In genomic region chr12:31966558-31967205, GRCh38 we compare ENCODE assay signal across 12 cellular contexts. TPM values are rescaled to one million over a fixed set of nuclear protein-coding genes. Genes with fewer than 3 reads are reported as not detected.
DNase-seq lines count a peak whose midpoint lies in the region; ATAC-seq, FAIRE-seq and TF ChIP-seq lines count a peak whose summit lies in the region.
"Had no signal": no experiment of that assay in that cellular context is flagged by ENCODE, and none has a peak within 500 bp of the region (broad histone marks: within the 10 kb centered on the region; RNA-seq: fewer than 3 reads in every experiment).

No MANE protein-coding gene starts in this region.

- TF ChIP-seq CTCF in natural killer cell (IDR thresholded peaks at IDR 0.05) (no peak), tibial nerve (IDR thresholded peaks at IDR 0.05) (no peak), kidney (IDR thresholded peaks at IDR 0.05; ENCODE audit: borderline replicate concordance, extremely low read depth, insufficient read depth) (no peak)

- peak overlapping the region; percentile 35 for H3K27ac ChIP-seq in CD4-positive, alpha-beta memory T cell (ENCODE audit: low read depth, low read length)
- H3K27ac ChIP-seq in duodenal mucosa (ENCODE audit: low read depth, low read length) (no peak overlapping the region), tibial nerve (no peak overlapping the region), kidney (ENCODE audit: low read depth in 2 of 2, low read length in 2 of 2) (no peak overlapping the region)
- H3K27ac ChIP-seq: colonic mucosa, HL-60 had no signal

- H3K4me1 Mint-ChIP-seq in CD4-positive, alpha-beta memory T cell = peaks cover 60 to 95% (median 73%) of the 10 kb centered on the region in 4 donors
- H3K4me1 Mint-ChIP-seq in IgD-negative memory B cell = peaks cover 60 to 70% (median 69%) of the 10 kb centered on the region in 3 donors
- peaks cover 87 to 94% of the 10 kb centered on the region in 2 donors for H3K4me1 Mint-ChIP-seq in natural killer cell

- H3K27me3 Mint-ChIP-seq in CD4-positive, alpha-beta memory T cell = no peaks in the 10 kb centered on the region
- H3K27me3 Mint-ChIP-seq in IgD-negative memory B cell = no peaks in the 10 kb centered on the region
- H3K27me3 Mint-ChIP-seq in natural killer cell (ENCODE audit: low read depth in 2 of 2) = no peaks in the 10 kb centered on the region

- H3K27me3 ChIP-seq in CD4-positive, alpha-beta memory T cell (ENCODE audit: insufficient read depth, low read length) = no peaks in the 10 kb centered on the region
- no peaks in the 10 kb centered on the region for H3K27me3 ChIP-seq in duodenal mucosa (ENCODE audit: control insufficient read depth in 1 of 2, insufficient read depth in 2 of 2, low read length in 2 of 2)
- H3K27me3 ChIP-seq in tibial nerve = no peaks in the 10 kb centered on the region
- H3K27me3 ChIP-seq: colonic mucosa had no signal

- H3K36me3 ChIP-seq in CD4-positive, alpha-beta memory T cell (ENCODE audit: insufficient read depth, low read length) = peaks cover 61% of the 10 kb centered on the region
- H3K36me3 ChIP-seq in duodenal mucosa (ENCODE audit: control insufficient read depth in 1 of 2, insufficient read depth in 2 of 2, low read length in 2 of 2) = peaks cover 25 to 49% of the 10 kb centered on the region in 2 donors
- H3K36me3 ChIP-seq in tibial nerve = peaks cover 0 to 66% (median 9%) of the 10 kb centered on the region in 3 donors
- H3K36me3 ChIP-seq in kidney (ENCODE audit: control insufficient read depth in 1 of 2, insufficient read depth in 2 of 2, low read length in 2 of 2) = peaks cover 5 to 21% of the 10 kb centered on the region in 2 donors

- peak; percentile 46 to 53 (median 48) for ATAC-seq in natural killer cell
- ATAC-seq in GM18858 (IDR thresholded peaks at IDR 0.05; ENCODE audit: unreplicated experiment) = no peak

- no peak overlapping the region for H3K9ac ChIP-seq in duodenal mucosa (ENCODE audit: low read depth in 1 of 2, low read length in 2 of 2)
- H3K9ac ChIP-seq in kidney (ENCODE audit: low read length in 2 of 2) = no peak overlapping the region

- no peak for DNase-seq in CD4-positive, alpha-beta memory T cell
- DNase-seq in natural killer cell = no peak
- DNase-seq in tibial nerve (ENCODE audit: low spot score in 2 of 2) = no peak
- DNase-seq in kidney = no peak
- DNase-seq in amniotic stem cell (lab: John Stamatoyannopoulos, UW) = no peak
- DNase-seq: colonic mucosa, GOT3, NCI-H2029 had no signal

- peak overlapping the region; percentile 93 to 98 (median 96) for H3K4me3 Mint-ChIP-seq in CD4-positive, alpha-beta memory T cell
- peak overlapping the region; percentile 17 to 92 (median 74) for H3K4me3 Mint-ChIP-seq in IgD-negative memory B cell
- peak overlapping the region; percentile 67 for H3K4me3 Mint-ChIP-seq in natural killer cell

- FAIRE-seq in kidney (lab: Jason Lieb, UNC) = no peak

- no peaks in the 10 kb centered on the region for H3K9me3 ChIP-seq in CD4-positive, alpha-beta memory T cell (ENCODE audit: control insufficient read depth in 1 of 2, low read length in 2 of 2)
- peaks cover 0 to 3% of the 10 kb centered on the region in 2 donors for H3K9me3 ChIP-seq in duodenal mucosa (ENCODE audit: control insufficient read depth in 1 of 2, low read length in 2 of 2)
- H3K9me3 ChIP-seq in tibial nerve = peaks cover 0 to under 1% (median 0%) of the 10 kb centered on the region in 4 donors
- no peaks in the 10 kb centered on the region for H3K9me3 ChIP-seq in kidney (ENCODE audit: control insufficient read depth in 1 of 2, low read length in 2 of 2)
- H3K9me3 ChIP-seq: colonic mucosa had no signal

- peak overlapping the region; percentile 85 to 95 (median 94) for H3K27ac Mint-ChIP-seq in CD4-positive, alpha-beta memory T cell
- H3K27ac Mint-ChIP-seq in IgD-negative memory B cell (peak overlapping the region; percentile 25 to 93 (median 85)), natural killer cell (peak overlapping the region; percentile 86 to 90)

- H3K9me3 Mint-ChIP-seq in CD4-positive, alpha-beta memory T cell = peaks cover 0 to 12% (median 6%) of the 10 kb centered on the region in 8 donors
- peaks cover 0 to 7% (median 2%) of the 10 kb centered on the region in 3 donors for H3K9me3 Mint-ChIP-seq in IgD-negative memory B cell
- peaks cover 0 to 3% of the 10 kb centered on the region in 2 donors for H3K9me3 Mint-ChIP-seq in natural killer cell

- 62 to 68% methylated on average over 5 of the region's 5 CpGs for WGBS in tibial nerve, 2 donors

- intact Hi-C loops in CD4-positive, alpha-beta memory T cell (cut with micrococcal nuclease) = loop anchor here (2.0 to 10.0 kb wide), 3 partner anchors 14 to 642 kb away; partner anchors contain the start of gene SINHCAF
- intact Hi-C loops in natural killer cell (cut with micrococcal nuclease) = no loop called here
- intact Hi-C loops in kidney (cut with DNase I) = no loop called here

- TF ChIP-seq EP300 in tibial nerve (IDR thresholded peaks at IDR 0.05) = no peak

- H3K36me3 Mint-ChIP-seq in CD4-positive, alpha-beta memory T cell = peaks cover 87 to 93% of the 10 kb centered on the region in 2 donors
- H3K36me3 Mint-ChIP-seq in IgD-negative memory B cell (peaks cover 42% of the 10 kb centered on the region), natural killer cell (peaks cover 37% of the 10 kb centered on the region)

- H3K4me1 ChIP-seq in CD4-positive, alpha-beta memory T cell (ENCODE audit: insufficient read depth, low read length) = peaks cover 94% of the 10 kb centered on the region
- H3K4me1 ChIP-seq in duodenal mucosa (ENCODE audit: control insufficient read depth in 1 of 2, insufficient read depth in 2 of 2, low read length in 2 of 2) (peaks cover 22 to 24% of the 10 kb centered on the region in 2 donors), tibial nerve (peaks cover 0 to 28% (median 2%) of the 10 kb centered on the region in 4 donors), kidney (ENCODE audit: control insufficient read depth in 1 of 2, insufficient read depth in 1 of 2, low read depth in 1 of 2, low read length in 2 of 2) (peaks cover 10 to 12% of the 10 kb centered on the region in 2 donors)
- H3K4me1 ChIP-seq: colonic mucosa had no signal

- TF ChIP-seq POLR2A in tibial nerve (IDR thresholded peaks at IDR 0.05) = no peak

- CTCF ChIA-PET in CD4-positive, alpha-beta memory T cell (lab: Charles Lee; ENCODE audit: partially characterized antibody) = interaction anchor here (0.8 to 2.8 kb wide), 5 partner anchors 13 to 313 kb away, joined by 3 to 12 read pairs (median 5); no protein-coding TSS in a partner anchor

- peak overlapping the region; percentile 34 to 39 for H3K4me3 ChIP-seq in CD4-positive, alpha-beta memory T cell (ENCODE audit: low read length in 2 of 2)
- H3K4me3 ChIP-seq in duodenal mucosa (ENCODE audit: low read depth in 1 of 2, low read length in 2 of 2) (peak overlapping the region; percentile 29 to 38), tibial nerve (no peak overlapping the region), kidney (ENCODE audit: low read length in 2 of 2) (no peak overlapping the region)
- H3K4me3 ChIP-seq: colonic mucosa had no signal

- POLR2A ChIA-PET in CD4-positive, alpha-beta memory T cell (lab: Charles Lee; ENCODE audit: partially characterized antibody) = interaction anchor here (0.9 to 16.0 kb wide), 15 partner anchors 7 to 238 kb away, joined by 3 to 335 read pairs (median 6); partner anchors contain the start of genes AMN1, BICD1 and RESF1

RNA-seq across cellular contexts. Expression of gene RESF1, which starts 7.5 kb away (rescaled TPM):
- 100 to 1,000 TPM; 539 to 545 TPM for total RNA-seq in CD4-positive, alpha-beta memory T cell
- 100 to 1,000 TPM in 1 of 2 donors, 10 to 100 TPM in 1; 56.5 to 339 TPM for polyA plus RNA-seq in CD4-positive, alpha-beta memory T cell
- polyA plus RNA-seq in IgD-negative memory B cell = 193 TPM
- 100 to 1,000 TPM; 144 to 209 (median 184) TPM for total RNA-seq in natural killer cell
- total RNA-seq in tibial nerve = 10 to 100 TPM; 39.6 to 51.1 (median 46.2) TPM
- 61.2 TPM for total RNA-seq in kidney
- polyA plus RNA-seq in kidney (ENCODE audit: insufficient read depth, low read depth, low replicate concordance) = 19.5 TPM

Comparison
In these comparisons a context has a peak if more than half of its experiments do, and no peak if none do; other contexts are left out.
1. H3K4me3 ChIP-seq: peak in CD4-positive, alpha-beta memory T cell (2 of 2) and duodenal mucosa (2 of 2); none in tibial nerve (0 of 4) and kidney (0 of 2).
2. Peak in every context shown above with its lines, with median percentiles within 50 percentile points of each other: H3K27ac Mint-ChIP-seq and H3K4me3 Mint-ChIP-seq.